1 cellular context compared by ENCODE assay signal in genomic region chr19:42075616-42076374, GRCh38.
TF ChIP-seq lines count a peak whose summit lies in the region.

ZNF574 (plus strand) TSS chr19:42076166; CDS start chr19:42078607, 2,441 bp downstream.

TF ChIP-seq in HEK293, 187 proteins besides CTCF, POLR2A, EP300 and RAD21 (continued from another document and continues in another):
- TF ChIP-seq, protein P1, sequence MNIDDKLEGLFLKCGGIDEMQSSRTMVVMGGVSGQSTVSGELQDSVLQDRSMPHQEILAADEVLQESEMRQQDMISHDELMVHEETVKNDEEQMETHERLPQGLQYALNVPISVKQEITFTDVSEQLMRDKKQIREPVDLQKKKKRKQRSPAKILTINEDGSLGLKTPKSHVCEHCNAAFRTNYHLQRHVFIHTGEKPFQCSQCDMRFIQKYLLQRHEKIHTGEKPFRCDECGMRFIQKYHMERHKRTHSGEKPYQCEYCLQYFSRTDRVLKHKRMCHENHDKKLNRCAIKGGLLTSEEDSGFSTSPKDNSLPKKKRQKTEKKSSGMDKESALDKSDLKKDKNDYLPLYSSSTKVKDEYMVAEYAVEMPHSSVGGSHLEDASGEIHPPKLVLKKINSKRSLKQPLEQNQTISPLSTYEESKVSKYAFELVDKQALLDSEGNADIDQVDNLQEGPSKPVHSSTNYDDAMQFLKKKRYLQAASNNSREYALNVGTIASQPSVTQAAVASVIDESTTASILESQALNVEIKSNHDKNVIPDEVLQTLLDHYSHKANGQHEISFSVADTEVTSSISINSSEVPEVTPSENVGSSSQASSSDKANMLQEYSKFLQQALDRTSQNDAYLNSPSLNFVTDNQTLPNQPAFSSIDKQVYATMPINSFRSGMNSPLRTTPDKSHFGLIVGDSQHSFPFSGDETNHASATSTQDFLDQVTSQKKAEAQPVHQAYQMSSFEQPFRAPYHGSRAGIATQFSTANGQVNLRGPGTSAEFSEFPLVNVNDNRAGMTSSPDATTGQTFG (tag by site-specific recombination; IDR thresholded peaks at IDR 0.05; ENCODE audit: borderline replicate concordance), result no peak
- TF ChIP-seq ZNF629 (tag by site-specific recombination; IDR thresholded peaks at IDR 0.05) (peak; percentile 87), GLIS2 (tag by site-specific recombination; IDR thresholded peaks at IDR 0.05) (peak; percentile 88), ZBTB10 (tag by site-specific recombination; IDR thresholded peaks at IDR 0.05) (0 out of 2 replicates have a peak, but pooled peaks have one; percentile 19), SP3 (tag by site-specific recombination; IDR thresholded peaks at IDR 0.05) (peak; percentile 99), HOXD13 (CRISPR knock-in tag; IDR thresholded peaks at IDR 0.05; ENCODE audit: borderline replicate concordance) (no peak), ZNF692 (tag by site-specific recombination; IDR thresholded peaks at IDR 0.05) (peak; percentile 83; the same call in 1 of the 2 replicates), ZNF76 (tag by site-specific recombination; IDR thresholded peaks at IDR 0.05; ENCODE audit: borderline replicate concordance, low read depth) (0 out of 2 replicates have a peak, but pooled peaks have one; percentile 62), WT1 (tag by site-specific recombination; IDR thresholded peaks at IDR 0.05) (peak; percentile 45; the same call in 1 of the 2 replicates), ZNF521 (tag by site-specific recombination; IDR thresholded peaks at IDR 0.05) (no peak), ZNF677 (tag by site-specific recombination; IDR thresholded peaks at IDR 0.05) (no peak; the same call in 1 of the 2 replicates), ZNF544 (tag by site-specific recombination; IDR thresholded peaks at IDR 0.05) (no peak), PRDM1 (tag by site-specific recombination; IDR thresholded peaks at IDR 0.05) (no peak; the same call in 1 of the 2 replicates), ZSCAN4 (tag by site-specific recombination; IDR thresholded peaks at IDR 0.05) (no peak), OVOL3 (tag by site-specific recombination; IDR thresholded peaks at IDR 0.05) (peak; percentile 9; the same call in 1 of the 2 replicates), ZNF426 (tag by site-specific recombination; IDR thresholded peaks at IDR 0.05) (no peak), ZNF175 (tag by site-specific recombination; IDR thresholded peaks at IDR 0.05) (no peak)
- TF ChIP-seq, protein P2, sequence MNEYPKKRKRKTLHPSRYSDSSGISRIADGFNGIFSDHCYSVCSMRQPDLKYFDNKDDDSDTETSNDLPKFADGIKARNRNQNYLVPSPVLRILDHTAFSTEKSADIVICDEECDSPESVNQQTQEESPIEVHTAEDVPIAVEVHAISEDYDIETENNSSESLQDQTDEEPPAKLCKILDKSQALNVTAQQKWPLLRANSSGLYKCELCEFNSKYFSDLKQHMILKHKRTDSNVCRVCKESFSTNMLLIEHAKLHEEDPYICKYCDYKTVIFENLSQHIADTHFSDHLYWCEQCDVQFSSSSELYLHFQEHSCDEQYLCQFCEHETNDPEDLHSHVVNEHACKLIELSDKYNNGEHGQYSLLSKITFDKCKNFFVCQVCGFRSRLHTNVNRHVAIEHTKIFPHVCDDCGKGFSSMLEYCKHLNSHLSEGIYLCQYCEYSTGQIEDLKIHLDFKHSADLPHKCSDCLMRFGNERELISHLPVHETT (tag by site-specific recombination; IDR thresholded peaks at IDR 0.05), result peak; percentile 60; the same call in 1 of the 2 replicates
- TF ChIP-seq, protein P3, sequence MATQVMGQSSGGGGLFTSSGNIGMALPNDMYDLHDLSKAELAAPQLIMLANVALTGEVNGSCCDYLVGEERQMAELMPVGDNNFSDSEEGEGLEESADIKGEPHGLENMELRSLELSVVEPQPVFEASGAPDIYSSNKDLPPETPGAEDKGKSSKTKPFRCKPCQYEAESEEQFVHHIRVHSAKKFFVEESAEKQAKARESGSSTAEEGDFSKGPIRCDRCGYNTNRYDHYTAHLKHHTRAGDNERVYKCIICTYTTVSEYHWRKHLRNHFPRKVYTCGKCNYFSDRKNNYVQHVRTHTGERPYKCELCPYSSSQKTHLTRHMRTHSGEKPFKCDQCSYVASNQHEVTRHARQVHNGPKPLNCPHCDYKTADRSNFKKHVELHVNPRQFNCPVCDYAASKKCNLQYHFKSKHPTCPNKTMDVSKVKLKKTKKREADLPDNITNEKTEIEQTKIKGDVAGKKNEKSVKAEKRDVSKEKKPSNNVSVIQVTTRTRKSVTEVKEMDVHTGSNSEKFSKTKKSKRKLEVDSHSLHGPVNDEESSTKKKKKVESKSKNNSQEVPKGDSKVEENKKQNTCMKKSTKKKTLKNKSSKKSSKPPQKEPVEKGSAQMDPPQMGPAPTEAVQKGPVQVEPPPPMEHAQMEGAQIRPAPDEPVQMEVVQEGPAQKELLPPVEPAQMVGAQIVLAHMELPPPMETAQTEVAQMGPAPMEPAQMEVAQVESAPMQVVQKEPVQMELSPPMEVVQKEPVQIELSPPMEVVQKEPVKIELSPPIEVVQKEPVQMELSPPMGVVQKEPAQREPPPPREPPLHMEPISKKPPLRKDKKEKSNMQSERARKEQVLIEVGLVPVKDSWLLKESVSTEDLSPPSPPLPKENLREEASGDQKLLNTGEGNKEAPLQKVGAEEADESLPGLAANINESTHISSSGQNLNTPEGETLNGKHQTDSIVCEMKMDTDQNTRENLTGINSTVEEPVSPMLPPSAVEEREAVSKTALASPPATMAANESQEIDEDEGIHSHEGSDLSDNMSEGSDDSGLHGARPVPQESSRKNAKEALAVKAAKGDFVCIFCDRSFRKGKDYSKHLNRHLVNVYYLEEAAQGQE (tag by site-specific recombination; IDR thresholded peaks at IDR 0.05), result no peak
- TF ChIP-seq, protein P4, sequence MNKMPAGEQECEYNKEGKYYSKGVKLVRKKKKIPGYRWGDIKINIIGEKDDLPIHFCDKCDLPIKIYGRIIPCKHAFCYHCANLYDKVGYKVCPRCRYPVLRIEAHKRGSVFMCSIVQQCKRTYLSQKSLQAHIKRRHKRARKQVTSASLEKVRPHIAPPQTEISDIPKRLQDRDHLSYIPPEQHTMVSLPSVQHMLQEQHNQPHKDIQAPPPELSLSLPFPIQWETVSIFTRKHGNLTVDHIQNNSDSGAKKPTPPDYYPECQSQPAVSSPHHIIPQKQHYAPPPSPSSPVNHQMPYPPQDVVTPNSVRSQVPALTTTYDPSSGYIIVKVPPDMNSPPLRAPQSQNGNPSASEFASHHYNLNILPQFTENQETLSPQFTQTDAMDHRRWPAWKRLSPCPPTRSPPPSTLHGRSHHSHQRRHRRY (tag by site-specific recombination; IDR thresholded peaks at IDR 0.05), result no peak
- TF ChIP-seq, protein P5, sequence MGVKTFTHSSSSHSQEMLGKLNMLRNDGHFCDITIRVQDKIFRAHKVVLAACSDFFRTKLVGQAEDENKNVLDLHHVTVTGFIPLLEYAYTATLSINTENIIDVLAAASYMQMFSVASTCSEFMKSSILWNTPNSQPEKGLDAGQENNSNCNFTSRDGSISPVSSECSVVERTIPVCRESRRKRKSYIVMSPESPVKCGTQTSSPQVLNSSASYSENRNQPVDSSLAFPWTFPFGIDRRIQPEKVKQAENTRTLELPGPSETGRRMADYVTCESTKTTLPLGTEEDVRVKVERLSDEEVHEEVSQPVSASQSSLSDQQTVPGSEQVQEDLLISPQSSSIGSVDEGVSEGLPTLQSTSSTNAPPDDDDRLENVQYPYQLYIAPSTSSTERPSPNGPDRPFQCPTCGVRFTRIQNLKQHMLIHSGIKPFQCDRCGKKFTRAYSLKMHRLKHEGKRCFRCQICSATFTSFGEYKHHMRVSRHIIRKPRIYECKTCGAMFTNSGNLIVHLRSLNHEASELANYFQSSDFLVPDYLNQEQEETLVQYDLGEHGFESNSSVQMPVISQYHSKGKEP (tag by site-specific recombination; IDR thresholded peaks at IDR 0.05), result no peak
- TF ChIP-seq, protein P6, sequence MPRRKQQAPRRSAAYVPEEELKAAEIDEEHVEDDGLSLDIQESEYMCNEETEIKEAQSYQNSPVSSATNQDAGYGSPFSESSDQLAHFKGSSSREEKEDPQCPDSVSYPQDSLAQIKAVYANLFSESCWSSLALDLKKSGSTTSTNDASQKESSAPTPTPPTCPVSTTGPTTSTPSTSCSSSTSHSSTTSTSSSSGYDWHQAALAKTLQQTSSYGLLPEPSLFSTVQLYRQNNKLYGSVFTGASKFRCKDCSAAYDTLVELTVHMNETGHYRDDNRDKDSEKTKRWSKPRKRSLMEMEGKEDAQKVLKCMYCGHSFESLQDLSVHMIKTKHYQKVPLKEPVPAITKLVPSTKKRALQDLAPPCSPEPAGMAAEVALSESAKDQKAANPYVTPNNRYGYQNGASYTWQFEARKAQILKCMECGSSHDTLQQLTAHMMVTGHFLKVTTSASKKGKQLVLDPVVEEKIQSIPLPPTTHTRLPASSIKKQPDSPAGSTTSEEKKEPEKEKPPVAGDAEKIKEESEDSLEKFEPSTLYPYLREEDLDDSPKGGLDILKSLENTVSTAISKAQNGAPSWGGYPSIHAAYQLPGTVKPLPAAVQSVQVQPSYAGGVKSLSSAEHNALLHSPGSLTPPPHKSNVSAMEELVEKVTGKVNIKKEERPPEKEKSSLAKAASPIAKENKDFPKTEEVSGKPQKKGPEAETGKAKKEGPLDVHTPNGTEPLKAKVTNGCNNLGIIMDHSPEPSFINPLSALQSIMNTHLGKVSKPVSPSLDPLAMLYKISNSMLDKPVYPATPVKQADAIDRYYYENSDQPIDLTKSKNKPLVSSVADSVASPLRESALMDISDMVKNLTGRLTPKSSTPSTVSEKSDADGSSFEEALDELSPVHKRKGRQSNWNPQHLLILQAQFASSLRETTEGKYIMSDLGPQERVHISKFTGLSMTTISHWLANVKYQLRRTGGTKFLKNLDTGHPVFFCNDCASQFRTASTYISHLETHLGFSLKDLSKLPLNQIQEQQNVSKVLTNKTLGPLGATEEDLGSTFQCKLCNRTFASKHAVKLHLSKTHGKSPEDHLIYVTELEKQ (tag by site-specific recombination; IDR thresholded peaks at IDR 0.05; ENCODE audit: borderline replicate concordance), result no peak
- TF ChIP-seq, protein P7, sequence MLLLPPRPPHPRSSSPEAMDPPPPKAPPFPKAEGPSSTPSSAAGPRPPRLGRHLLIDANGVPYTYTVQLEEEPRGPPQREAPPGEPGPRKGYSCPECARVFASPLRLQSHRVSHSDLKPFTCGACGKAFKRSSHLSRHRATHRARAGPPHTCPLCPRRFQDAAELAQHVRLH (tag by site-specific recombination; IDR thresholded peaks at IDR 0.05), result peak; percentile 45
- TF ChIP-seq, protein P8, sequence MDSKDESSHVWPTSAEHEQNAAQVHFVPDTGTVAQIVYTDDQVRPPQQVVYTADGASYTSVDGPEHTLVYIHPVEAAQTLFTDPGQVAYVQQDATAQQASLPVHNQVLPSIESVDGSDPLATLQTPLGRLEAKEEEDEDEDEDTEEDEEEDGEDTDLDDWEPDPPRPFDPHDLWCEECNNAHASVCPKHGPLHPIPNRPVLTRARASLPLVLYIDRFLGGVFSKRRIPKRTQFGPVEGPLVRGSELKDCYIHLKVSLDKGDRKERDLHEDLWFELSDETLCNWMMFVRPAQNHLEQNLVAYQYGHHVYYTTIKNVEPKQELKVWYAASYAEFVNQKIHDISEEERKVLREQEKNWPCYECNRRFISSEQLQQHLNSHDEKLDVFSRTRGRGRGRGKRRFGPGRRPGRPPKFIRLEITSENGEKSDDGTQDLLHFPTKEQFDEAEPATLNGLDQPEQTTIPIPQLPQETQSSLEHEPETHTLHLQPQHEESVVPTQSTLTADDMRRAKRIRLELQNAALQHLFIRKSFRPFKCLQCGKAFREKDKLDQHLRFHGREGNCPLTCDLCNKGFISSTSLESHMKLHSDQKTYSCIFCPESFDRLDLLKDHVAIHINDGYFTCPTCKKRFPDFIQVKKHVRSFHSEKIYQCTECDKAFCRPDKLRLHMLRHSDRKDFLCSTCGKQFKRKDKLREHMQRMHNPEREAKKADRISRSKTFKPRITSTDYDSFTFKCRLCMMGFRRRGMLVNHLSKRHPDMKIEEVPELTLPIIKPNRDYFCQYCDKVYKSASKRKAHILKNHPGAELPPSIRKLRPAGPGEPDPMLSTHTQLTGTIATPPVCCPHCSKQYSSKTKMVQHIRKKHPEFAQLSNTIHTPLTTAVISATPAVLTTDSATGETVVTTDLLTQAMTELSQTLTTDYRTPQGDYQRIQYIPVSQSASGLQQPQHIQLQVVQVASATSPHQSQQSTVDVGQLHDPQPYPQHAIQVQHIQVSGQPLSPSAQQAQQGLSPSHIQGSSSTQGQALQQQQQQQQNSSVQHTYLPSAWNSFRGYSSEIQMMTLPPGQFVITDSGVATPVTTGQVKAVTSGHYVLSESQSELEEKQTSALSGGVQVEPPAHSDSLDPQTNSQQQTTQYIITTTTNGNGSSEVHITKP (tag by site-specific recombination; IDR thresholded peaks at IDR 0.05), result no peak; the same call in 1 of the 2 replicates
